ENCODE assay signal across 8 cellular contexts in genomic region chr7:44881610-44882009, GRCh38. TPM values are rescaled to one million over a fixed set of nuclear protein-coding genes. Genes with fewer than 3 reads are reported as not detected.
DNase-seq lines count a peak whose midpoint lies in the region; ATAC-seq and TF ChIP-seq lines count a peak whose summit lies in the region.

No MANE protein-coding gene starts in this region.

- peaks cover 64% of the 10 kb centered on the region for H3K36me3 Mint-ChIP-seq in activated CD8-positive, alpha-beta T cell treated with anti-CD3 and anti-CD28 coated beads for 36 hours (ENCODE audit: low read depth)

- CTCF ChIA-PET in activated CD8-positive, alpha-beta T cell treated with anti-CD3 and anti-CD28 coated beads for 36 hours (lab: Charles Lee): interaction anchor here (0.6 to 4.7 kb wide), 5 partner anchors 12 to 41 kb away, joined by 3 to 70 read pairs (median 6); no protein-coding TSS in a partner anchor

- H3K4me1 Mint-ChIP-seq in activated CD8-positive, alpha-beta T cell treated with anti-CD3 and anti-CD28 coated beads for 36 hours (ENCODE audit: low read depth): peaks cover 55% of the 10 kb centered on the region

- DNase-seq in AG09309 (ENCODE audit: low read depth) (no peak), HFF-Myc (ENCODE audit: extremely low read depth, low read depth) (peak; percentile 36), kidney glomerular epithelial cell (lab: John Stamatoyannopoulos, UW) (peak; percentile 11), NCI-H2171 treated with DMSO at 0.1 percent for 48 hours (lab: John Stamatoyannopoulos, UW) (no peak)
- DNase-seq in activated CD8-positive, alpha-beta T cell treated with anti-CD3 and anti-CD28 coated beads for 36 hours: no peak
- DNase-seq in activated CD4-positive, CD25-positive, alpha-beta regulatory T cell (lab: John Stamatoyannopoulos, UW): no peak

- H3K27me3 Mint-ChIP-seq in activated CD8-positive, alpha-beta T cell treated with anti-CD3 and anti-CD28 coated beads for 36 hours: no peaks in the 10 kb centered on the region

- no peak for TF ChIP-seq CTCF in AG09309 (IDR thresholded peaks at IDR 0.05; ENCODE audit: control insufficient read depth, insufficient read depth, low read depth, low read length, missing control alignments)
- no peak for TF ChIP-seq CTCF in HFF-Myc (IDR thresholded peaks at IDR 0.05; ENCODE audit: low read depth, low read length, missing control alignments)
- no peak for TF ChIP-seq CTCF in activated CD8-positive, alpha-beta T cell treated with anti-CD3 and anti-CD28 coated beads for 36 hours (IDR thresholded peaks at IDR 0.05)

- peak overlapping the region; percentile 96 for H3K4me3 Mint-ChIP-seq in activated CD8-positive, alpha-beta T cell treated with anti-CD3 and anti-CD28 coated beads for 36 hours

- POLR2A ChIA-PET in activated CD8-positive, alpha-beta T cell treated with anti-CD3 and anti-CD28 coated beads for 36 hours (lab: Charles Lee): interaction anchor here (0.7 to 3.5 kb wide), 10 partner anchors 8 to 104 kb away, joined by 3 to 18 read pairs (median 6); partner anchors contain the start of gene H2AZ2

- intact Hi-C loops in activated CD8-positive, alpha-beta T cell treated with anti-CD3 and anti-CD28 coated beads for 36 hours (cut with micrococcal nuclease): loop anchor here (5.0 kb wide), 1 partner anchor 34 kb away; the partner anchor contains the start of gene H2AZ2

- peak overlapping the region; percentile 21 for H3K4me3 ChIP-seq in AG09309 (ENCODE audit: control insufficient read depth, low read depth, low read length)
- H3K4me3 ChIP-seq in HFF-Myc (replicated peaks; ENCODE audit: low read depth, low read length): peak overlapping the region; percentile 76

- peaks cover 17% of the 10 kb centered on the region for H3K9me3 Mint-ChIP-seq in activated CD8-positive, alpha-beta T cell treated with anti-CD3 and anti-CD28 coated beads for 36 hours

- peak overlapping the region; percentile 57 for H3K27ac Mint-ChIP-seq in activated CD8-positive, alpha-beta T cell treated with anti-CD3 and anti-CD28 coated beads for 36 hours

- ATAC-seq in activated CD8-positive, alpha-beta T cell treated with anti-CD3 and anti-CD28 coated beads for 36 hours: no peak
- ATAC-seq in GM19397 (IDR thresholded peaks at IDR 0.05; ENCODE audit: unreplicated experiment) (no peak), GM18870 (IDR thresholded peaks at IDR 0.05; ENCODE audit: unreplicated experiment) (no peak)

RNA-seq across cellular contexts. Expression of gene PURB, which starts 3.7 kb away (rescaled TPM):
- 10 to 100 TPM; 20.5 to 21.0 TPM for total RNA-seq in activated CD8-positive, alpha-beta T cell treated with anti-CD3 and anti-CD28 coated beads for 36 hours

RNA-seq across cellular contexts. Expression of gene H2AZ2, which starts 33.7 kb away (rescaled TPM):
- total RNA-seq in activated CD8-positive, alpha-beta T cell treated with anti-CD3 and anti-CD28 coated beads for 36 hours: 100 to 1,000 TPM; 242 to 271 TPM

Comparison
In these comparisons a context has a peak if more than half of its experiments do, and no peak if none do; other contexts are left out.
1. DNase-seq: peak in HFF-Myc (single experiment) and kidney glomerular epithelial cell (single experiment); none in AG09309 (single experiment), activated CD8-positive, alpha-beta T cell treated with anti-CD3 and anti-CD28 coated beads for 36 hours (single experiment), NCI-H2171 treated with DMSO at 0.1 percent for 48 hours (single experiment) and activated CD4-positive, CD25-positive, alpha-beta regulatory T cell (0 of 4).